In the genomic region with DNA sequence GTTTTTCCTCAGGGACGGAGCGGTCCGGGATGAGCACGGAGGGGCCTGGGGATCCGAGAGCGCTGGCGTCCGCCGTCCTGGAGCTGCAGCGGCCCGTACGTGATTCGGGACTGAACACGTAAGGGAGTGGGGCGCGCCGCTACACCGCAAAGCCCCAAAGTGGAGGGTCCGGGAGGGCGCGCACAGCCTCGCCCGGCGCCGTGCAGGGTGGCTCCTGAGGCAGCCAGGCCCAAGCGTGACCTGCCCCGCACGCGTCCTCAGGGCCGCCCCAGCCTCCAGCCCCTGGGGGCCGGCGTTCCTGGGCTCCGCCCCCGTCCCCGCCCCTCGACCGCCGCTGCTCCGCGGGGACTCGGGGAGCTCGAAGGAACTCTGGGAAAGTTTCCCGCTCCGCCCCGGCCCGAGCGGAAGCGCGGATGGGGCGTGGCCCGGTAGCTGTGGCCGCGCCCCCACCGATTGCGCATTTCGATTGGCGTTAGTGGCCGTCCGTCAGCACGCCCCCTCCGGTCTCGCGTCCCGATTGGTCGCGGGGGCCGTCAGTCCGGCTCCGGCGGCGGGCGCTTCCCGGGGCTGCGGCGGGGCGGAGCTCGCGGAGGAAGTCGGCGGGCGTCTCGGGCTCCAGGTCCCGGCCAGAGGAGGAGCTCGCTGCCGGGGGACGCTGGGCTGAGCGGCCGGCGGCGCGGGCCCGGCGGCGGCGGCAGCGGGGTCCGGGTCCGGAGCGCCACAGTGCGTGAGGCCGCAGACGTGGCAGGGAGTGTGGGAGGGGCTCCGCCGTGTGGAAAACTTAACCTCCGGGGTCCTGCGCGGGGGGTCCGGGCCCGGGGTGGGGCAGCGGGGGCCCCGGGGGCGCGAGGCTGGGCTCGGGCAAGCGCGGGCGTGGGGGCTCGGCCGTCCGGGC, we compare ENCODE assay signal across 1 cellular context.
TF ChIP-seq lines count a peak whose summit lies in the region.

Gene ANKRD16 (minus strand): TSS at position 270 of the 895 bp plus-strand sequence. CDS start 539 bp downstream, outside the sequence.
Gene FBH1 (plus strand): TSS at position 620 of the 895 bp plus-strand sequence. CDS start 103 bp downstream, at position 723.

TF ChIP-seq in HepG2, 621 proteins besides CTCF, POLR2A, EP300 and RAD21 (continued from another document and continues in another):
- TF ChIP-seq, protein P1, sequence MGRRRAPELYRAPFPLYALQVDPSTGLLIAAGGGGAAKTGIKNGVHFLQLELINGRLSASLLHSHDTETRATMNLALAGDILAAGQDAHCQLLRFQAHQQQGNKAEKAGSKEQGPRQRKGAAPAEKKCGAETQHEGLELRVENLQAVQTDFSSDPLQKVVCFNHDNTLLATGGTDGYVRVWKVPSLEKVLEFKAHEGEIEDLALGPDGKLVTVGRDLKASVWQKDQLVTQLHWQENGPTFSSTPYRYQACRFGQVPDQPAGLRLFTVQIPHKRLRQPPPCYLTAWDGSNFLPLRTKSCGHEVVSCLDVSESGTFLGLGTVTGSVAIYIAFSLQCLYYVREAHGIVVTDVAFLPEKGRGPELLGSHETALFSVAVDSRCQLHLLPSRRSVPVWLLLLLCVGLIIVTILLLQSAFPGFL (CRISPR knock-in tag; IDR thresholded peaks at IDR 0.05), result no peak
- TF ChIP-seq CHD4 (IDR thresholded peaks at IDR 0.05; ENCODE audit: borderline replicate concordance, low read length) (no peak), ZNF790 (CRISPR knock-in tag; IDR thresholded peaks at IDR 0.05; ENCODE audit: borderline replicate concordance) (no peak; the same call in 1 of the 2 replicates), ZNF468 (CRISPR knock-in tag; IDR thresholded peaks at IDR 0.05) (no peak), ZNF264 (CRISPR knock-in tag; IDR thresholded peaks at IDR 0.05) (no peak; the same call in 1 of the 2 replicates), TFDP2 (CRISPR knock-in tag; IDR thresholded peaks at IDR 0.05) (peak; percentile 82), NCOA1 (CRISPR knock-in tag; IDR thresholded peaks at IDR 0.05) (no peak), DPF2 (CRISPR knock-in tag; IDR thresholded peaks at IDR 0.05; ENCODE audit: borderline replicate concordance, low read depth) (no peak), ZNF446 (CRISPR knock-in tag; IDR thresholded peaks at IDR 0.05) (0 out of 2 replicates have a peak, but pooled peaks have one; percentile 73), ZNF17 (CRISPR knock-in tag; IDR thresholded peaks at IDR 0.05) (no peak), ZNF160 (CRISPR knock-in tag; IDR thresholded peaks at IDR 0.05) (peak; percentile 59; the same call in 1 of the 2 replicates), SP1 (IDR thresholded peaks at IDR 0.05) (peak; percentile 98), SP1 (CRISPR knock-in tag; IDR thresholded peaks at IDR 0.05) (peak; percentile 100), TRIM24 (CRISPR knock-in tag; IDR thresholded peaks at IDR 0.05) (no peak), CCAR2 (optimal IDR thresholded peaks at IDR 0.05; ENCODE audit: low read depth, low read length) (no peak), ATF3 (CRISPR knock-in tag; IDR thresholded peaks at IDR 0.05) (no peak; the same call in 1 of the 2 replicates), ZFYVE20 (CRISPR knock-in tag; IDR thresholded peaks at IDR 0.05; ENCODE audit: borderline replicate concordance, low read depth) (peak; percentile 36; the same call in 1 of the 2 replicates), SUZ12 (IDR thresholded peaks at IDR 0.05; ENCODE audit: low read depth, low read length) (no peak), THYN1 (CRISPR knock-in tag; IDR thresholded peaks at IDR 0.05; ENCODE audit: borderline replicate concordance, low read depth) (no peak), FOXK1 (CRISPR knock-in tag; IDR thresholded peaks at IDR 0.05; ENCODE audit: borderline replicate concordance, low read depth) (peak; percentile 60; the same call in 1 of the 2 replicates), CSRNP1 (CRISPR knock-in tag; IDR thresholded peaks at IDR 0.05) (peak; percentile 78), RARG (CRISPR knock-in tag; IDR thresholded peaks at IDR 0.05; ENCODE audit: low read depth) (no peak), HOMEZ (CRISPR knock-in tag; IDR thresholded peaks at IDR 0.05; ENCODE audit: low read depth) (0 out of 2 replicates have a peak, but pooled peaks have one; percentile 25), ZNF256 (CRISPR knock-in tag; conservative IDR thresholded peaks at IDR 0.05) (0 out of 2 replicates have a peak, but pooled peaks have one; percentile 64), ZNF407 (CRISPR knock-in tag; IDR thresholded peaks at IDR 0.05; ENCODE audit: not compliant biosample characterization) (peak; percentile 82), NFATC3 (CRISPR knock-in tag; IDR thresholded peaks at IDR 0.05) (no peak), KDM1A (CRISPR knock-in tag; IDR thresholded peaks at IDR 0.05) (no peak)
- TF ChIP-seq, protein P2, sequence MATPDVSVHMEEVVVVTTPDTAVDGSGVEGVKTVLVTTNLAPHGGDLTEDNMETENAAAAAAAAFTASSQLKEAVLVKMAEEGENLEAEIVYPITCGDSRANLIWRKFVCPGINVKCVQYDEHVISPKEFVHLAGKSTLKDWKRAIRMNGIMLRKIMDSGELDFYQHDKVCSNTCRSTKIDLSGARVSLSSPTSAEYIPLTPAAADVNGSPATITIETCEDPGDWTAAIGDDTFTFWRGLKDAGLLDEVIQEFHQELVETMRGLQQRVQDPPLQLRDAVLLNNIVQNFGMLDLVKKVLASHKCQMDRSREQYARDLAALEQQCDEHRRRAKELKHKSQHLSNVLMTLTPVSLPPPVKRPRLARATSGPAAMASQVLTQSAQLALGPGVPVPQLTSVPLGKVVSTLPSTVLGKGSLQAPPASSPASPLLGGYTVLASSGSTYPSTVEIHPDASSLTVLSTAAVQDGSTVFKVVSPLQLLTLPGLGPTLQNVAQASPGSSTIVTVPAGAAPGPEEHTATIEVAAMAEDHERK (CRISPR knock-in tag; IDR thresholded peaks at IDR 0.05; ENCODE audit: low read depth), result 0 out of 2 replicates have a peak, but pooled peaks have one; percentile 31
- TF ChIP-seq, protein P3, sequence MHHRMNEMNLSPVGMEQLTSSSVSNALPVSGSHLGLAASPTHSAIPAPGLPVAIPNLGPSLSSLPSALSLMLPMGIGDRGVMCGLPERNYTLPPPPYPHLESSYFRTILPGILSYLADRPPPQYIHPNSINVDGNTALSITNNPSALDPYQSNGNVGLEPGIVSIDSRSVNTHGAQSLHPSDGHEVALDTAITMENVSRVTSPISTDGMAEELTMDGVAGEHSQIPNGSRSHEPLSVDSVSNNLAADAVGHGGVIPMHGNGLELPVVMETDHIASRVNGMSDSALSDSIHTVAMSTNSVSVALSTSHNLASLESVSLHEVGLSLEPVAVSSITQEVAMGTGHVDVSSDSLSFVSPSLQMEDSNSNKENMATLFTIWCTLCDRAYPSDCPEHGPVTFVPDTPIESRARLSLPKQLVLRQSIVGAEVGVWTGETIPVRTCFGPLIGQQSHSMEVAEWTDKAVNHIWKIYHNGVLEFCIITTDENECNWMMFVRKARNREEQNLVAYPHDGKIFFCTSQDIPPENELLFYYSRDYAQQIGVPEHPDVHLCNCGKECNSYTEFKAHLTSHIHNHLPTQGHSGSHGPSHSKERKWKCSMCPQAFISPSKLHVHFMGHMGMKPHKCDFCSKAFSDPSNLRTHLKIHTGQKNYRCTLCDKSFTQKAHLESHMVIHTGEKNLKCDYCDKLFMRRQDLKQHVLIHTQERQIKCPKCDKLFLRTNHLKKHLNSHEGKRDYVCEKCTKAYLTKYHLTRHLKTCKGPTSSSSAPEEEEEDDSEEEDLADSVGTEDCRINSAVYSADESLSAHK (CRISPR knock-in tag; IDR thresholded peaks at IDR 0.05; ENCODE audit: borderline replicate concordance), result no peak
- TF ChIP-seq, protein P4, sequence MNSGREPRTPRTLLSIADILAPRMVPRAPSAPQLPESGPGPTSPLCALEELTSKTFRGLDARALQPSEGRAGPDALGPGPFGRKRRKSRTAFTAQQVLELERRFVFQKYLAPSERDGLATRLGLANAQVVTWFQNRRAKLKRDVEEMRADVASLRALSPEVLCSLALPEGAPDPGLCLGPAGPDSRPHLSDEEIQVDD (CRISPR knock-in tag; IDR thresholded peaks at IDR 0.05; ENCODE audit: borderline replicate concordance), result peak; percentile 64; the same call in 1 of the 2 replicates
